In the genomic region with DNA sequence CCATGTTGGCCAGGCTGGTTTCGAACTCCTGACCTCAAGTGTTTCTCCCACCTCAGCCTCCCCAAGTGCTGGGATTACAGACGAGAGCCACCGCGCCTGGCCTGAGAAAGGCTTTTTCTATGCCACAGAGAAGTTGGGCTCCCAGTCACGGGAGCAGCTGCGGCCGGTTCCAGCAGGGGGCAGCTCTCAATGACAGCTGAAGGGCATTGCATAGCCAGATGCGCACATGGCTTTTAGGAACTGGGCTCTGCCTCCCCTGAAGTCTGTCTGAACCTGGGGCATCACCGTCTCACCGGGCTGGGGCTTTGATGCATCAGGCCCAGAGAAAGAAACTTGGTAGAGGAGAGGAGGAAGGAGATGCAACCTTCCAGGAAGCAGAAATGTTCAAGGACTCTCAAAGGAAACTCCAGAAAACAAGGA, we compare ENCODE assay signal across 1 cellular context.
TF ChIP-seq lines count a peak whose summit lies in the region.

No MANE protein-coding gene starts in this region.

TF ChIP-seq in GM12878, 131 proteins besides CTCF, POLR2A, EP300 and RAD21 (continued from another document and continues in another):
- TF ChIP-seq POU2F2 (IDR thresholded peaks at IDR 0.05; ENCODE audit: borderline replicate concordance, low read depth, low read length) (peak; percentile 53; the same call in 1 of the 3 replicates), ZNF217 (IDR thresholded peaks at IDR 0.05) (no peak), FOXK2 (IDR thresholded peaks at IDR 0.05) (no peak), ZNF207 (IDR thresholded peaks at IDR 0.05; ENCODE audit: borderline replicate concordance) (no peak), ZZZ3 (IDR thresholded peaks at IDR 0.05; ENCODE audit: control insufficient read depth, insufficient read length, low read depth) (no peak), SREBF2 (IDR thresholded peaks at IDR 0.05; ENCODE audit: low read length) (no peak), POLR2AphosphoS2 (IDR thresholded peaks at IDR 0.05; ENCODE audit: low read depth, low read length) (no peak), SMARCA5 (IDR thresholded peaks at IDR 0.05) (peak; percentile 79; the same call in 1 of the 2 replicates), EED (IDR thresholded peaks at IDR 0.05; ENCODE audit: low read depth) (no peak), YBX1 (IDR thresholded peaks at IDR 0.05) (no peak), TARDBP (IDR thresholded peaks at IDR 0.05; ENCODE audit: borderline replicate concordance) (no peak), SP1 (IDR thresholded peaks at IDR 0.05; ENCODE audit: low read depth, low read length) (no peak), BHLHE40 (IDR thresholded peaks at IDR 0.05; ENCODE audit: borderline replicate concordance in 1 of 2, low read depth in 2 of 2, low read length in 1 of 2) (peak; percentile 83 to 86), MEF2B (IDR thresholded peaks at IDR 0.05; ENCODE audit: partially characterized antibody, poor library complexity, severe bottlenecking) (no peak), YY1 (IDR thresholded peaks at IDR 0.05; ENCODE audit: low read depth, low read length) (peak; percentile 86), IKZF2 (IDR thresholded peaks at IDR 0.05) (peak in 1 of 2 experiments; percentile 22; a peak in 1 of 4 replicates), BMI1 (IDR thresholded peaks at IDR 0.05; ENCODE audit: borderline replicate concordance) (no peak), RBBP5 (conservative IDR thresholded peaks at IDR 0.05) (no peak), SUZ12 (IDR thresholded peaks at IDR 0.05; ENCODE audit: unreplicated experiment) (no peak), BCL11A (IDR thresholded peaks at IDR 0.05; ENCODE audit: low read depth, low read length) (no peak), ZNF24 (IDR thresholded peaks at IDR 0.05) (no peak), PAX5 (IDR thresholded peaks at IDR 0.05; ENCODE audit: borderline replicate concordance, low read depth, low read length) (no peak), TCF7 (IDR thresholded peaks at IDR 0.05; ENCODE audit: borderline replicate concordance) (no peak), ZNF622 (IDR thresholded peaks at IDR 0.05) (no peak), ETV6 (conservative IDR thresholded peaks at IDR 0.05 in 1 of 2, IDR thresholded peaks at IDR 0.05 in 1 of 2; ENCODE audit: borderline replicate concordance in 1 of 2, low read depth in 1 of 2) (no peak), CREM (IDR thresholded peaks at IDR 0.05; ENCODE audit: low read depth) (no peak), MXI1 (IDR thresholded peaks at IDR 0.05; ENCODE audit: low read depth, low read length) (peak; percentile 90), CBX3 (IDR thresholded peaks at IDR 0.05; ENCODE audit: borderline replicate concordance, low read depth) (no peak), ATF7 (IDR thresholded peaks at IDR 0.05; ENCODE audit: low read depth) (peak; percentile 26; the same call in 1 of the 2 replicates)
- TF ChIP-seq, protein P1, sequence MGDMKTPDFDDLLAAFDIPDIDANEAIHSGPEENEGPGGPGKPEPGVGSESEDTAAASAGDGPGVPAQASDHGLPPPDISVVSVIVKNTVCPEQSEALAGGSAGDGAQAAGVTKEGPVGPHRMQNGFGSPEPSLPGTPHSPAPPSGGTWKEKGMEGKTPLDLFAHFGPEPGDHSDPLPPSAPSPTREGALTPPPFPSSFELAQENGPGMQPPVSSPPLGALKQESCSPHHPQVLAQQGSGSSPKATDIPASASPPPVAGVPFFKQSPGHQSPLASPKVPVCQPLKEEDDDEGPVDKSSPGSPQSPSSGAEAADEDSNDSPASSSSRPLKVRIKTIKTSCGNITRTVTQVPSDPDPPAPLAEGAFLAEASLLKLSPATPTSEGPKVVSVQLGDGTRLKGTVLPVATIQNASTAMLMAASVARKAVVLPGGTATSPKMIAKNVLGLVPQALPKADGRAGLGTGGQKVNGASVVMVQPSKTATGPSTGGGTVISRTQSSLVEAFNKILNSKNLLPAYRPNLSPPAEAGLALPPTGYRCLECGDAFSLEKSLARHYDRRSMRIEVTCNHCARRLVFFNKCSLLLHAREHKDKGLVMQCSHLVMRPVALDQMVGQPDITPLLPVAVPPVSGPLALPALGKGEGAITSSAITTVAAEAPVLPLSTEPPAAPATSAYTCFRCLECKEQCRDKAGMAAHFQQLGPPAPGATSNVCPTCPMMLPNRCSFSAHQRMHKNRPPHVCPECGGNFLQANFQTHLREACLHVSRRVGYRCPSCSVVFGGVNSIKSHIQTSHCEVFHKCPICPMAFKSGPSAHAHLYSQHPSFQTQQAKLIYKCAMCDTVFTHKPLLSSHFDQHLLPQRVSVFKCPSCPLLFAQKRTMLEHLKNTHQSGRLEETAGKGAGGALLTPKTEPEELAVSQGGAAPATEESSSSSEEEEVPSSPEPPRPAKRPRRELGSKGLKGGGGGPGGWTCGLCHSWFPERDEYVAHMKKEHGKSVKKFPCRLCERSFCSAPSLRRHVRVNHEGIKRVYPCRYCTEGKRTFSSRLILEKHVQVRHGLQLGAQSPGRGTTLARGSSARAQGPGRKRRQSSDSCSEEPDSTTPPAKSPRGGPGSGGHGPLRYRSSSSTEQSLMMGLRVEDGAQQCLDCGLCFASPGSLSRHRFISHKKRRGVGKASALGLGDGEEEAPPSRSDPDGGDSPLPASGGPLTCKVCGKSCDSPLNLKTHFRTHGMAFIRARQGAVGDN (IDR thresholded peaks at IDR 0.05) = no peak
- TF ChIP-seq, protein P2, sequence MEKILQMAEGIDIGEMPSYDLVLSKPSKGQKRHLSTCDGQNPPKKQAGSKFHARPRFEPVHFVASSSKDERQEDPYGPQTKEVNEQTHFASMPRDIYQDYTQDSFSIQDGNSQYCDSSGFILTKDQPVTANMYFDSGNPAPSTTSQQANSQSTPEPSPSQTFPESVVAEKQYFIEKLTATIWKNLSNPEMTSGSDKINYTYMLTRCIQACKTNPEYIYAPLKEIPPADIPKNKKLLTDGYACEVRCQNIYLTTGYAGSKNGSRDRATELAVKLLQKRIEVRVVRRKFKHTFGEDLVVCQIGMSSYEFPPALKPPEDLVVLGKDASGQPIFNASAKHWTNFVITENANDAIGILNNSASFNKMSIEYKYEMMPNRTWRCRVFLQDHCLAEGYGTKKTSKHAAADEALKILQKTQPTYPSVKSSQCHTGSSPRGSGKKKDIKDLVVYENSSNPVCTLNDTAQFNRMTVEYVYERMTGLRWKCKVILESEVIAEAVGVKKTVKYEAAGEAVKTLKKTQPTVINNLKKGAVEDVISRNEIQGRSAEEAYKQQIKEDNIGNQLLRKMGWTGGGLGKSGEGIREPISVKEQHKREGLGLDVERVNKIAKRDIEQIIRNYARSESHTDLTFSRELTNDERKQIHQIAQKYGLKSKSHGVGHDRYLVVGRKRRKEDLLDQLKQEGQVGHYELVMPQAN (conservative IDR thresholded peaks at IDR 0.05) = no peak
- TF ChIP-seq, protein P3, sequence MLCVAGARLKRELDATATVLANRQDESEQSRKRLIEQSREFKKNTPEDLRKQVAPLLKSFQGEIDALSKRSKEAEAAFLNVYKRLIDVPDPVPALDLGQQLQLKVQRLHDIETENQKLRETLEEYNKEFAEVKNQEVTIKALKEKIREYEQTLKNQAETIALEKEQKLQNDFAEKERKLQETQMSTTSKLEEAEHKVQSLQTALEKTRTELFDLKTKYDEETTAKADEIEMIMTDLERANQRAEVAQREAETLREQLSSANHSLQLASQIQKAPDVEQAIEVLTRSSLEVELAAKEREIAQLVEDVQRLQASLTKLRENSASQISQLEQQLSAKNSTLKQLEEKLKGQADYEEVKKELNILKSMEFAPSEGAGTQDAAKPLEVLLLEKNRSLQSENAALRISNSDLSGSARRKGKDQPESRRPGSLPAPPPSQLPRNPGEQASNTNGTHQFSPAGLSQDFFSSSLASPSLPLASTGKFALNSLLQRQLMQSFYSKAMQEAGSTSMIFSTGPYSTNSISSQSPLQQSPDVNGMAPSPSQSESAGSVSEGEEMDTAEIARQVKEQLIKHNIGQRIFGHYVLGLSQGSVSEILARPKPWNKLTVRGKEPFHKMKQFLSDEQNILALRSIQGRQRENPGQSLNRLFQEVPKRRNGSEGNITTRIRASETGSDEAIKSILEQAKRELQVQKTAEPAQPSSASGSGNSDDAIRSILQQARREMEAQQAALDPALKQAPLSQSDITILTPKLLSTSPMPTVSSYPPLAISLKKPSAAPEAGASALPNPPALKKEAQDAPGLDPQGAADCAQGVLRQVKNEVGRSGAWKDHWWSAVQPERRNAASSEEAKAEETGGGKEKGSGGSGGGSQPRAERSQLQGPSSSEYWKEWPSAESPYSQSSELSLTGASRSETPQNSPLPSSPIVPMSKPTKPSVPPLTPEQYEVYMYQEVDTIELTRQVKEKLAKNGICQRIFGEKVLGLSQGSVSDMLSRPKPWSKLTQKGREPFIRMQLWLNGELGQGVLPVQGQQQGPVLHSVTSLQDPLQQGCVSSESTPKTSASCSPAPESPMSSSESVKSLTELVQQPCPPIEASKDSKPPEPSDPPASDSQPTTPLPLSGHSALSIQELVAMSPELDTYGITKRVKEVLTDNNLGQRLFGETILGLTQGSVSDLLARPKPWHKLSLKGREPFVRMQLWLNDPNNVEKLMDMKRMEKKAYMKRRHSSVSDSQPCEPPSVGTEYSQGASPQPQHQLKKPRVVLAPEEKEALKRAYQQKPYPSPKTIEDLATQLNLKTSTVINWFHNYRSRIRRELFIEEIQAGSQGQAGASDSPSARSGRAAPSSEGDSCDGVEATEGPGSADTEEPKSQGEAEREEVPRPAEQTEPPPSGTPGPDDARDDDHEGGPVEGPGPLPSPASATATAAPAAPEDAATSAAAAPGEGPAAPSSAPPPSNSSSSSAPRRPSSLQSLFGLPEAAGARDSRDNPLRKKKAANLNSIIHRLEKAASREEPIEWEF (IDR thresholded peaks at IDR 0.05; ENCODE audit: insufficient replicate concordance, low read depth, low read length) = no peak
- TF ChIP-seq, protein P4, sequence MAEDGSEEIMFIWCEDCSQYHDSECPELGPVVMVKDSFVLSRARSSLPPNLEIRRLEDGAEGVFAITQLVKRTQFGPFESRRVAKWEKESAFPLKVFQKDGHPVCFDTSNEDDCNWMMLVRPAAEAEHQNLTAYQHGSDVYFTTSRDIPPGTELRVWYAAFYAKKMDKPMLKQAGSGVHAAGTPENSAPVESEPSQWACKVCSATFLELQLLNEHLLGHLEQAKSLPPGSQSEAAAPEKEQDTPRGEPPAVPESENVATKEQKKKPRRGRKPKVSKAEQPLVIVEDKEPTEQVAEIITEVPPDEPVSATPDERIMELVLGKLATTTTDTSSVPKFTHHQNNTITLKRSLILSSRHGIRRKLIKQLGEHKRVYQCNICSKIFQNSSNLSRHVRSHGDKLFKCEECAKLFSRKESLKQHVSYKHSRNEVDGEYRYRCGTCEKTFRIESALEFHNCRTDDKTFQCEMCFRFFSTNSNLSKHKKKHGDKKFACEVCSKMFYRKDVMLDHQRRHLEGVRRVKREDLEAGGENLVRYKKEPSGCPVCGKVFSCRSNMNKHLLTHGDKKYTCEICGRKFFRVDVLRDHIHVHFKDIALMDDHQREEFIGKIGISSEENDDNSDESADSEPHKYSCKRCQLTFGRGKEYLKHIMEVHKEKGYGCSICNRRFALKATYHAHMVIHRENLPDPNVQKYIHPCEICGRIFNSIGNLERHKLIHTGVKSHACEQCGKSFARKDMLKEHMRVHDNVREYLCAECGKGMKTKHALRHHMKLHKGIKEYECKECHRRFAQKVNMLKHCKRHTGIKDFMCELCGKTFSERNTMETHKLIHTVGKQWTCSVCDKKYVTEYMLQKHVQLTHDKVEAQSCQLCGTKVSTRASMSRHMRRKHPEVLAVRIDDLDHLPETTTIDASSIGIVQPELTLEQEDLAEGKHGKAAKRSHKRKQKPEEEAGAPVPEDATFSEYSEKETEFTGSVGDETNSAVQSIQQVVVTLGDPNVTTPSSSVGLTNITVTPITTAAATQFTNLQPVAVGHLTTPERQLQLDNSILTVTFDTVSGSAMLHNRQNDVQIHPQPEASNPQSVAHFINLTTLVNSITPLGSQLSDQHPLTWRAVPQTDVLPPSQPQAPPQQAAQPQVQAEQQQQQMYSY (CRISPR knock-in tag; IDR thresholded peaks at IDR 0.05) = no peak
- TF ChIP-seq, protein P5, sequence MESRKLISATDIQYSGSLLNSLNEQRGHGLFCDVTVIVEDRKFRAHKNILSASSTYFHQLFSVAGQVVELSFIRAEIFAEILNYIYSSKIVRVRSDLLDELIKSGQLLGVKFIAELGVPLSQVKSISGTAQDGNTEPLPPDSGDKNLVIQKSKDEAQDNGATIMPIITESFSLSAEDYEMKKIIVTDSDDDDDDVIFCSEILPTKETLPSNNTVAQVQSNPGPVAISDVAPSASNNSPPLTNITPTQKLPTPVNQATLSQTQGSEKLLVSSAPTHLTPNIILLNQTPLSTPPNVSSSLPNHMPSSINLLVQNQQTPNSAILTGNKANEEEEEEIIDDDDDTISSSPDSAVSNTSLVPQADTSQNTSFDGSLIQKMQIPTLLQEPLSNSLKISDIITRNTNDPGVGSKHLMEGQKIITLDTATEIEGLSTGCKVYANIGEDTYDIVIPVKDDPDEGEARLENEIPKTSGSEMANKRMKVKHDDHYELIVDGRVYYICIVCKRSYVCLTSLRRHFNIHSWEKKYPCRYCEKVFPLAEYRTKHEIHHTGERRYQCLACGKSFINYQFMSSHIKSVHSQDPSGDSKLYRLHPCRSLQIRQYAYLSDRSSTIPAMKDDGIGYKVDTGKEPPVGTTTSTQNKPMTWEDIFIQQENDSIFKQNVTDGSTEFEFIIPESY (IDR thresholded peaks at IDR 0.05) = no peak
- TF ChIP-seq, protein P6, sequence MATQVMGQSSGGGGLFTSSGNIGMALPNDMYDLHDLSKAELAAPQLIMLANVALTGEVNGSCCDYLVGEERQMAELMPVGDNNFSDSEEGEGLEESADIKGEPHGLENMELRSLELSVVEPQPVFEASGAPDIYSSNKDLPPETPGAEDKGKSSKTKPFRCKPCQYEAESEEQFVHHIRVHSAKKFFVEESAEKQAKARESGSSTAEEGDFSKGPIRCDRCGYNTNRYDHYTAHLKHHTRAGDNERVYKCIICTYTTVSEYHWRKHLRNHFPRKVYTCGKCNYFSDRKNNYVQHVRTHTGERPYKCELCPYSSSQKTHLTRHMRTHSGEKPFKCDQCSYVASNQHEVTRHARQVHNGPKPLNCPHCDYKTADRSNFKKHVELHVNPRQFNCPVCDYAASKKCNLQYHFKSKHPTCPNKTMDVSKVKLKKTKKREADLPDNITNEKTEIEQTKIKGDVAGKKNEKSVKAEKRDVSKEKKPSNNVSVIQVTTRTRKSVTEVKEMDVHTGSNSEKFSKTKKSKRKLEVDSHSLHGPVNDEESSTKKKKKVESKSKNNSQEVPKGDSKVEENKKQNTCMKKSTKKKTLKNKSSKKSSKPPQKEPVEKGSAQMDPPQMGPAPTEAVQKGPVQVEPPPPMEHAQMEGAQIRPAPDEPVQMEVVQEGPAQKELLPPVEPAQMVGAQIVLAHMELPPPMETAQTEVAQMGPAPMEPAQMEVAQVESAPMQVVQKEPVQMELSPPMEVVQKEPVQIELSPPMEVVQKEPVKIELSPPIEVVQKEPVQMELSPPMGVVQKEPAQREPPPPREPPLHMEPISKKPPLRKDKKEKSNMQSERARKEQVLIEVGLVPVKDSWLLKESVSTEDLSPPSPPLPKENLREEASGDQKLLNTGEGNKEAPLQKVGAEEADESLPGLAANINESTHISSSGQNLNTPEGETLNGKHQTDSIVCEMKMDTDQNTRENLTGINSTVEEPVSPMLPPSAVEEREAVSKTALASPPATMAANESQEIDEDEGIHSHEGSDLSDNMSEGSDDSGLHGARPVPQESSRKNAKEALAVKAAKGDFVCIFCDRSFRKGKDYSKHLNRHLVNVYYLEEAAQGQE (IDR thresholded peaks at IDR 0.05; ENCODE audit: low read depth, low read length) = no peak
- TF ChIP-seq, protein P7, sequence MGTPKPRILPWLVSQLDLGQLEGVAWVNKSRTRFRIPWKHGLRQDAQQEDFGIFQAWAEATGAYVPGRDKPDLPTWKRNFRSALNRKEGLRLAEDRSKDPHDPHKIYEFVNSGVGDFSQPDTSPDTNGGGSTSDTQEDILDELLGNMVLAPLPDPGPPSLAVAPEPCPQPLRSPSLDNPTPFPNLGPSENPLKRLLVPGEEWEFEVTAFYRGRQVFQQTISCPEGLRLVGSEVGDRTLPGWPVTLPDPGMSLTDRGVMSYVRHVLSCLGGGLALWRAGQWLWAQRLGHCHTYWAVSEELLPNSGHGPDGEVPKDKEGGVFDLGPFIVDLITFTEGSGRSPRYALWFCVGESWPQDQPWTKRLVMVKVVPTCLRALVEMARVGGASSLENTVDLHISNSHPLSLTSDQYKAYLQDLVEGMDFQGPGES (IDR thresholded peaks at IDR 0.05) = no peak; the same call in 1 of the 2 replicates
